ENCODE assay signal across 8 cellular contexts in genomic region chr11:10623797-10624761, GRCh38. TPM values are rescaled to one million over a fixed set of nuclear protein-coding genes. Genes with fewer than 3 reads are reported as not detected.
DNase-seq lines count a peak whose midpoint lies in the region; ATAC-seq and TF ChIP-seq lines count a peak whose summit lies in the region.

No MANE protein-coding gene starts in this region.

- H3K27ac ChIP-seq in lower lobe of right lung, result peak overlapping the region; percentile 65

- DNase-seq in activated CD4-positive, alpha-beta T cell treated with anti-CD3 and anti-CD28 coated beads, Interleukin-2, amount 10 ng/mL, durations not matched to agents 24 days and 14 days, result no peak
- DNase-seq in activated CD4-positive, alpha-beta T cell treated with anti-CD3 and anti-CD28 coated beads for 1 hour, result no peak
- DNase-seq in NCI-H187 treated with DMSO at 0.1 percent for 48 hours (lab: John Stamatoyannopoulos, UW) (peak; percentile 41), lower lobe of right lung (peak; percentile 80), ureter (ENCODE audit: low spot score) (no peak), NOMO-1 treated with DMSO at 0.1 percent for 48 hours (lab: John Stamatoyannopoulos, UW; ENCODE audit: unreplicated experiment) (no peak)

- no peaks in the 10 kb centered on the region for H3K36me3 Mint-ChIP-seq in activated CD4-positive, alpha-beta T cell treated with anti-CD3 and anti-CD28 coated beads, Interleukin-2, amount 10 ng/mL, durations not matched to agents 24 days and 14 days (ENCODE audit: low read depth)
- no peaks in the 10 kb centered on the region for H3K36me3 Mint-ChIP-seq in brain

- H3K27me3 ChIP-seq in lower lobe of right lung (ENCODE audit: low read depth), result no peaks in the 10 kb centered on the region

- no peaks in the 10 kb centered on the region for H3K27me3 Mint-ChIP-seq in activated CD4-positive, alpha-beta T cell treated with anti-CD3 and anti-CD28 coated beads, Interleukin-2, amount 10 ng/mL, durations not matched to agents 24 days and 14 days
- no peaks in the 10 kb centered on the region for H3K27me3 Mint-ChIP-seq in brain

- H3K4me3 Mint-ChIP-seq in activated CD4-positive, alpha-beta T cell treated with anti-CD3 and anti-CD28 coated beads, Interleukin-2, amount 10 ng/mL, durations not matched to agents 24 days and 14 days, result no peak overlapping the region
- no peak overlapping the region for H3K4me3 Mint-ChIP-seq in brain

- H3K4me1 ChIP-seq in lower lobe of right lung, result peaks cover 33% of the 10 kb centered on the region

- TF ChIP-seq CTCF in brain (conservative IDR thresholded peaks at IDR 0.05) (peak; percentile 50), lower lobe of right lung (IDR thresholded peaks at IDR 0.05) (peak; percentile 56)

- H3K9me3 Mint-ChIP-seq in activated CD4-positive, alpha-beta T cell treated with anti-CD3 and anti-CD28 coated beads, Interleukin-2, amount 10 ng/mL, durations not matched to agents 24 days and 14 days, result no peaks in the 10 kb centered on the region
- no peaks in the 10 kb centered on the region for H3K9me3 Mint-ChIP-seq in brain

- ATAC-seq in lower lobe of right lung, result peak; percentile 88 to 89
- ATAC-seq in HG03354 (IDR thresholded peaks at IDR 0.05; ENCODE audit: poor library complexity, severe bottlenecking, unreplicated experiment), result no peak

- H3K4me1 Mint-ChIP-seq in activated CD4-positive, alpha-beta T cell treated with anti-CD3 and anti-CD28 coated beads, Interleukin-2, amount 10 ng/mL, durations not matched to agents 24 days and 14 days, result peaks cover 15% of the 10 kb centered on the region
- no peaks in the 10 kb centered on the region for H3K4me1 Mint-ChIP-seq in brain

- no peaks in the 10 kb centered on the region for H3K9me3 ChIP-seq in lower lobe of right lung

- H3K36me3 ChIP-seq in lower lobe of right lung, result no peaks in the 10 kb centered on the region

- H3K4me3 ChIP-seq in lower lobe of right lung, result no peak overlapping the region

- H3K27ac Mint-ChIP-seq in activated CD4-positive, alpha-beta T cell treated with anti-CD3 and anti-CD28 coated beads, Interleukin-2, amount 10 ng/mL, durations not matched to agents 24 days and 14 days, result peak overlapping the region; percentile 51
- no peak overlapping the region for H3K27ac Mint-ChIP-seq in brain

- intact Hi-C loops in activated CD4-positive, alpha-beta T cell treated with anti-CD3 and anti-CD28 coated beads, Interleukin-2, amount 10 ng/mL, durations not matched to agents 24 days and 14 days (cut with micrococcal nuclease), result loop anchor here (1.0 kb wide), 1 partner anchor 111 kb away; no protein-coding TSS in a partner anchor
- intact Hi-C loops in lower lobe of right lung (cut with DNase I), result no loop called here

RNA-seq across cellular contexts. Expression of gene LYVE1, which starts 55.6 kb away (rescaled TPM):
- not detected in 2 replicates for total RNA-seq in activated CD4-positive, alpha-beta T cell treated with anti-CD3 and anti-CD28 coated beads, Interleukin-2, amount 10 ng/mL, durations not matched to agents 24 days and 14 days
- polyA plus RNA-seq in brain (ENCODE audit: insufficient read depth, low read depth, low replicate concordance), result 4.1 TPM
- total RNA-seq in lower lobe of right lung (95.2 TPM), ureter (30.8 TPM)

Comparison
In these comparisons a context has a peak if more than half of its experiments do, and no peak if none do; other contexts are left out.
1. DNase-seq: peak in NCI-H187 treated with DMSO at 0.1 percent for 48 hours (single experiment) and lower lobe of right lung (single experiment); none in activated CD4-positive, alpha-beta T cell treated with anti-CD3 and anti-CD28 coated beads, Interleukin-2, amount 10 ng/mL, durations not matched to agents 24 days and 14 days (single experiment), activated CD4-positive, alpha-beta T cell treated with anti-CD3 and anti-CD28 coated beads for 1 hour (single experiment), ureter (single experiment) and NOMO-1 treated with DMSO at 0.1 percent for 48 hours (single experiment).
2. RNA of gene LYVE1, which starts 55.6 kb away (total RNA-seq): 95.2 TPM in lower lobe of right lung (single experiment) and 30.8 TPM in ureter (single experiment); not detected in activated CD4-positive, alpha-beta T cell treated with anti-CD3 and anti-CD28 coated beads, Interleukin-2, amount 10 ng/mL, durations not matched to agents 24 days and 14 days; every median in the first group is over 10 times any median in the second.